Comparison of ENCODE assay signal across 1 cellular context in genomic region chr1:162023181-162023546, GRCh38.
TF ChIP-seq lines count a peak whose summit lies in the region.

No MANE protein-coding gene starts in this region.

TF ChIP-seq in SK-N-SH treated with all-trans-retinoic acid at 6 μM for 48 hours, 23 proteins besides CTCF, POLR2A, EP300 and RAD21 (continued from another document):
- TF ChIP-seq SNAI2 (CRISPR knock-in tag; IDR thresholded peaks at IDR 0.05) = no peak
